ENCODE assay signal across 8 cellular contexts in the genomic region with DNA sequence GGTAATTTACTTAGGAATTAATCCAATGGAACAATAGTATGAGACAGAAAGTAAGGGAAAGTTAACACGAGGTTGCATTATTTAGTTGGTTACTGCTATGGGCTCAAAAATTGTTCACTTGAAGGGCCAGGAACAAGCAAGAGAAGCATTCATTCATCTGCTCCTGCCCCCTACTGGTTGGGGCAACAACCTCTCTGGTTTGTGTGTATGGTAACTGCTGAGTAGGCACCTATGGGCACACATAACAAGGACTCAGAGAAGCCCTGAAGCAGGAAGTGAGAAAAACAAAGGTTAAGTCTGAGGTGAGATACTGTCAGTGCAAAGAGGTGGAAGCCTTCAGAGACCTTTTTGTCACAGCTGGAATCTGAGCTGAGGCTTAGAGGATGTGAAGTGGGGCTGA. TPM values are rescaled to one million over a fixed set of nuclear protein-coding genes. Genes with fewer than 3 reads are reported as not detected.
A peak's percentile ranks its signal among the peaks of the same experiment; 100 is the strongest.
DNase-seq lines count a peak whose midpoint lies in the region; ATAC-seq, FAIRE-seq and TF ChIP-seq lines count a peak whose summit lies in the region.

No MANE protein-coding gene starts in this region.

- 81 to 85% methylated on average over 1 of the region's 1 CpG for WGBS in sigmoid colon, 2 donors
- 70 to 77% methylated on average over 1 of the region's 1 CpG for WGBS in tibial nerve, 2 donors

- H3K4me1 Mint-ChIP-seq in CD14-positive monocyte = peaks cover 6% of the 10 kb centered on the region
- H3K4me1 Mint-ChIP-seq in astrocyte (ENCODE audit: low read depth, unreplicated experiment) = peaks cover 2% of the 10 kb centered on the region
- H3K4me1 Mint-ChIP-seq in neural crest cell = no peaks in the 10 kb centered on the region

- H3K4me3 ChIP-seq in astrocyte (ENCODE audit: insufficient read depth, low read depth, low read length) (no peak overlapping the region), sigmoid colon (no peak overlapping the region), tibial nerve (no peak overlapping the region)

- H3K4me1 ChIP-seq in astrocyte (ENCODE audit: insufficient read depth, low read length) (no peaks in the 10 kb centered on the region), sigmoid colon (no peaks in the 10 kb centered on the region), tibial nerve (peaks cover 0 to 4% (median 2%) of the 10 kb centered on the region in 4 donors)

- DNase-seq in CD14-positive monocyte (ENCODE audit: low spot score) (no peak), HT-29 (ENCODE audit: low spot score) (peak; percentile 36), astrocyte (ENCODE audit: low read depth) (no peak), neural crest cell (ENCODE audit: low read depth, low spot score) (no peak), sigmoid colon (no peak), T1000 (lab: John Stamatoyannopoulos, UW) (no peak), tibial nerve (ENCODE audit: low spot score in 2 of 2) (no peak)

- TF ChIP-seq POLR2A in sigmoid colon (IDR thresholded peaks at IDR 0.05) (no peak), tibial nerve (IDR thresholded peaks at IDR 0.05) (no peak)

- H3K4me2 ChIP-seq in astrocyte (ENCODE audit: low read length) = no peak overlapping the region

- TF ChIP-seq EP300 in sigmoid colon (IDR thresholded peaks at IDR 0.05) = no peak
- no peak for TF ChIP-seq EP300 in tibial nerve (IDR thresholded peaks at IDR 0.05)

- H2AFZ ChIP-seq in astrocyte (ENCODE audit: low read depth, low read length) = no peak overlapping the region

- H3K9ac ChIP-seq in astrocyte (ENCODE audit: low read length) = no peak overlapping the region

- FAIRE-seq in astrocyte (lab: Jason Lieb, UNC) = no peak

- H4K20me1 ChIP-seq in astrocyte (ENCODE audit: insufficient read depth, low read length) = no peaks in the 10 kb centered on the region

- TF ChIP-seq CTCF in CD14-positive monocyte (IDR thresholded peaks at IDR 0.05) (peak; percentile 42), astrocyte (IDR thresholded peaks at IDR 0.05; ENCODE audit: insufficient read depth, low read depth, low read length) (peak; percentile 9), neural crest cell (conservative IDR thresholded peaks at IDR 0.05) (peak; percentile 44), sigmoid colon (IDR thresholded peaks at IDR 0.05) (no peak), tibial nerve (IDR thresholded peaks at IDR 0.05) (no peak)

- intact Hi-C loops in CD14-positive monocyte (cut with micrococcal nuclease) = loop anchor here (5.0 to 10.0 kb wide), 2 partner anchors 162 to 165 kb away; no protein-coding TSS in a partner anchor
- intact Hi-C loops in sigmoid colon (cut with DNase I) = no loop called here

- no peaks in the 10 kb centered on the region for H3K79me2 ChIP-seq in astrocyte (ENCODE audit: insufficient read depth, low read length)

- peak; percentile 50 for ATAC-seq in GM18519 (IDR thresholded peaks at IDR 0.05; ENCODE audit: low FRiP score, unreplicated experiment)

- H3K36me3 Mint-ChIP-seq in CD14-positive monocyte (no peaks in the 10 kb centered on the region), astrocyte (ENCODE audit: low read depth, unreplicated experiment) (no peaks in the 10 kb centered on the region), neural crest cell (ENCODE audit: low read depth) (no peaks in the 10 kb centered on the region)

- H3K27ac ChIP-seq in astrocyte (ENCODE audit: low read depth, low read length) = no peak overlapping the region
- no peak overlapping the region for H3K27ac ChIP-seq in sigmoid colon
- no peak overlapping the region for H3K27ac ChIP-seq in tibial nerve

- H3K27me3 Mint-ChIP-seq in CD14-positive monocyte (ENCODE audit: low read depth in 3 of 3) (peaks cover 0 to 4% (median 3%) of the 10 kb centered on the region in 3 donors), astrocyte (ENCODE audit: low read depth, unreplicated experiment) (peaks cover 4% of the 10 kb centered on the region), neural crest cell (ENCODE audit: low read depth) (peaks cover 22% of the 10 kb centered on the region)

- no peak overlapping the region for H3K27ac Mint-ChIP-seq in CD14-positive monocyte
- H3K27ac Mint-ChIP-seq in astrocyte (ENCODE audit: unreplicated experiment) = no peak overlapping the region
- H3K27ac Mint-ChIP-seq in neural crest cell (ENCODE audit: unreplicated experiment) = no peak overlapping the region

- H3K36me3 ChIP-seq in astrocyte (ENCODE audit: insufficient read depth, low read length) (no peaks in the 10 kb centered on the region), sigmoid colon (no peaks in the 10 kb centered on the region), tibial nerve (no peaks in the 10 kb centered on the region)

- H3K9me3 Mint-ChIP-seq in CD14-positive monocyte (peaks cover 0 to 3% (median 0%) of the 10 kb centered on the region in 7 donors), astrocyte (ENCODE audit: unreplicated experiment) (peaks cover 2% of the 10 kb centered on the region), neural crest cell (no peaks in the 10 kb centered on the region)

- no peak overlapping the region for H3K4me3 Mint-ChIP-seq in CD14-positive monocyte
- no peak overlapping the region for H3K4me3 Mint-ChIP-seq in astrocyte (ENCODE audit: unreplicated experiment)
- H3K4me3 Mint-ChIP-seq in neural crest cell = no peak overlapping the region

- H3K27me3 ChIP-seq in astrocyte (ENCODE audit: insufficient read depth, low read length) (no peaks in the 10 kb centered on the region), sigmoid colon (no peaks in the 10 kb centered on the region), tibial nerve (no peaks in the 10 kb centered on the region)

- no peaks in the 10 kb centered on the region for H3K9me3 ChIP-seq in astrocyte (ENCODE audit: insufficient read depth, low read depth, low read length)
- H3K9me3 ChIP-seq in sigmoid colon = no peaks in the 10 kb centered on the region
- H3K9me3 ChIP-seq in tibial nerve = no peaks in the 10 kb centered on the region

RNA-seq across cellular contexts. Expression of a gene that starts 34.4 kb away (rescaled TPM):
- 10 to 100 TPM; 15.7 to 16.0 TPM for polyA plus RNA-seq in CD14-positive monocyte
- 5.2 and 7.4 TPM in 2 replicates for total RNA-seq in HT-29 (2014; rRNA removed; shearing (Covaris generic))
- 28.4 and 29.5 TPM in 2 replicates for total RNA-seq in astrocyte
- total RNA-seq in neural crest cell = 25.6 and 25.9 TPM in 2 replicates
- 10 to 100 TPM; 10.2 to 13.6 (median 12.0) TPM for total RNA-seq in sigmoid colon
- polyA plus RNA-seq in sigmoid colon = 1 to 10 TPM; 2.5 to 9.1 (median 3.0) TPM
- total RNA-seq in tibial nerve = 10 to 100 TPM in 3 of 4 donors, 1 to 10 TPM in 1; 8.8 to 19.9 (median 11.5) TPM

Comparison
In these comparisons a context has a peak if more than half of its experiments do, and no peak if none do; other contexts are left out.
1. CTCF ChIP-seq: peak in CD14-positive monocyte (single experiment), astrocyte (single experiment) and neural crest cell (single experiment); none in sigmoid colon (0 of 4) and tibial nerve (0 of 5).